Comparison of ENCODE assay signal across 13 cellular contexts in the genomic region with DNA sequence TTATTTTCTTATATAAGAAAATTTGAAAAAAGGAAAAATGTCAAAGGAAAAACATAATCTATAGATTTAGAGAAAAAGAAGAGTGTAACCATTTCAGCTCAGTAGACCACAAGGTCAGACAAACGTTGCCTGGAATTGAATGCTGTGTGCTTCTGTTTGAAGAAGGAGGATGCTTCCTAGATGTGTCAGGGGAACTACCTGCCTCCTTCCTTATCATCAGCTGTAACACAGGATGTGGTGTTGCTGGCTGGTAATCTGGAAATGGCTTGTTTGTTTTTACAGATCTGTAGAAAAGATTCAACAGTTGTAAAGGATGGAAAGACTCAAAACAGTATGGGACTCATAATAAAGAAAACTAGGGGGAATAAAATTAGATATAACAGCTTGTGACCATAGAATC.
DNase-seq lines count a peak whose midpoint lies in the region; ATAC-seq lines count a peak whose summit lies in the region.
"Had no signal": no experiment of that assay in that cellular context is flagged by ENCODE, and none has a peak within 500 bp of the region (broad histone marks: within the 10 kb centered on the region; RNA-seq: fewer than 3 reads in every experiment).

No MANE protein-coding gene starts in this region.

- intact Hi-C loops in activated T-helper 2 cell treated with anti-CD3 and anti-CD28 coated beads, Interferon-gamma antibody, Interleukin-2, Interleukin-4, amounts not matched to agents 10 μg/mL and 5 μg/mL and 100 μg/mL, durations not matched to agents 14 hours and 24 hours and 36 hours (cut with micrococcal nuclease): loop anchor here (1.0 kb wide), 2 partner anchors 21 to 37 kb away; no protein-coding TSS in a partner anchor

- peak; percentile 1 for DNase-seq in EH (ENCODE audit: low read depth)
- DNase-seq in activated T-helper 2 cell treated with anti-CD3 and anti-CD28 coated beads, Interferon-gamma antibody, Interleukin-2, Interleukin-4, amounts not matched to agents 10 μg/mL and 5 μg/mL and 100 μg/mL, durations not matched to agents 14 hours and 24 hours and 36 hours (ENCODE audit: low spot score): peak; percentile 10
- no peak for DNase-seq in activated CD8-positive, alpha-beta memory T cell treated with anti-CD3 and anti-CD28 coated beads for 24 hours
- DNase-seq: anterior cingulate cortex; BE2C; NK-92 treated with Interleukin-12 subunit alpha and Interleukin-12 subunit beta, amount 100 ng/mL, for 24 hours; spleen had no signal

- H3K9me3 Mint-ChIP-seq in activated T-helper 2 cell treated with anti-CD3 and anti-CD28 coated beads, Interferon-gamma antibody, Interleukin-2, Interleukin-4, amounts not matched to agents 10 μg/mL and 5 μg/mL and 100 μg/mL, durations not matched to agents 14 hours and 24 hours and 36 hours: peaks cover 6% of the 10 kb centered on the region

- peaks cover 13% of the 10 kb centered on the region for H3K4me1 Mint-ChIP-seq in activated T-helper 2 cell treated with anti-CD3 and anti-CD28 coated beads, Interferon-gamma antibody, Interleukin-2, Interleukin-4, amounts not matched to agents 10 μg/mL and 5 μg/mL and 100 μg/mL, durations not matched to agents 14 hours and 24 hours and 36 hours (ENCODE audit: low read depth)

- no peak overlapping the region for H3K27ac Mint-ChIP-seq in activated T-helper 2 cell treated with anti-CD3 and anti-CD28 coated beads, Interferon-gamma antibody, Interleukin-2, Interleukin-4, amounts not matched to agents 10 μg/mL and 5 μg/mL and 100 μg/mL, durations not matched to agents 14 hours and 24 hours and 36 hours
- H3K27ac Mint-ChIP-seq: stimulated activated naive CD8-positive, alpha-beta T cell treated with anti-CD3 and anti-CD28 coated beads, Interleukin-15, Interleukin-2, amounts not matched to agents 100 ng/mL and 50 ng/mL, for 24 hours had no signal

- H3K4me3 Mint-ChIP-seq in activated T-helper 2 cell treated with anti-CD3 and anti-CD28 coated beads, Interferon-gamma antibody, Interleukin-2, Interleukin-4, amounts not matched to agents 10 μg/mL and 5 μg/mL and 100 μg/mL, durations not matched to agents 14 hours and 24 hours and 36 hours (ENCODE audit: low read depth): no peak overlapping the region
- H3K4me3 Mint-ChIP-seq: stimulated activated naive CD8-positive, alpha-beta T cell treated with anti-CD3 and anti-CD28 coated beads, Interleukin-15, Interleukin-2, amounts not matched to agents 100 ng/mL and 50 ng/mL, for 24 hours had no signal

- H3K27me3 Mint-ChIP-seq in activated T-helper 2 cell treated with anti-CD3 and anti-CD28 coated beads, Interferon-gamma antibody, Interleukin-2, Interleukin-4, amounts not matched to agents 10 μg/mL and 5 μg/mL and 100 μg/mL, durations not matched to agents 14 hours and 24 hours and 36 hours (ENCODE audit: low read depth): no peaks in the 10 kb centered on the region
- H3K27me3 Mint-ChIP-seq: stimulated activated naive CD8-positive, alpha-beta T cell treated with anti-CD3 and anti-CD28 coated beads, Interleukin-15, Interleukin-2, amounts not matched to agents 100 ng/mL and 50 ng/mL, for 24 hours had no signal

- H3K36me3 Mint-ChIP-seq in activated T-helper 2 cell treated with anti-CD3 and anti-CD28 coated beads, Interferon-gamma antibody, Interleukin-2, Interleukin-4, amounts not matched to agents 10 μg/mL and 5 μg/mL and 100 μg/mL, durations not matched to agents 14 hours and 24 hours and 36 hours (ENCODE audit: low read depth): no peaks in the 10 kb centered on the region

- ATAC-seq in GM19438 (IDR thresholded peaks at IDR 0.05; ENCODE audit: low read depth, unreplicated experiment) (peak; percentile 86), HG03135 (IDR thresholded peaks at IDR 0.05; ENCODE audit: unreplicated experiment) (peak; percentile 60), HG03175 (IDR thresholded peaks at IDR 0.05; ENCODE audit: unreplicated experiment) (no peak), GM18519 (IDR thresholded peaks at IDR 0.05; ENCODE audit: low FRiP score, unreplicated experiment) (no peak), HG03520 (IDR thresholded peaks at IDR 0.05; ENCODE audit: unreplicated experiment) (no peak)

Comparison
In these comparisons a context has a peak if more than half of its experiments do, and no peak if none do; other contexts are left out.
1. ATAC-seq: peak in GM19438 (single experiment) and HG03135 (single experiment); none in HG03175 (single experiment), GM18519 (single experiment) and HG03520 (single experiment).